ENCODE assay signal across 8 cellular contexts in genomic region chr2:15591373-15591691, GRCh38. TPM values are rescaled to one million over a fixed set of nuclear protein-coding genes. Genes with fewer than 3 reads are reported as not detected.
A peak's percentile ranks its signal among the peaks of the same experiment; 100 is the strongest.
DNase-seq lines count a peak whose midpoint lies in the region; ATAC-seq and TF ChIP-seq lines count a peak whose summit lies in the region.

No MANE protein-coding gene starts in this region.

- H3K4me1 ChIP-seq in esophagus squamous epithelium = peaks cover 7 to 33% (median 14%) of the 10 kb centered on the region in 3 donors

- CTCF ChIA-PET in RWPE1 (lab: Yijun Ruan, JAX) = interaction anchor here (1.0 kb wide), 1 partner anchor 14 kb away, joined by 3 read pairs; no protein-coding TSS in a partner anchor

- TF ChIP-seq CTCF in GM06990 (IDR thresholded peaks at IDR 0.05; ENCODE audit: insufficient read depth, low read length, poor library complexity, severe bottlenecking) = no peak
- TF ChIP-seq CTCF in RWPE1 (conservative IDR thresholded peaks at IDR 0.05; ENCODE audit: low read depth) = no peak
- no peak for TF ChIP-seq CTCF in esophagus squamous epithelium (IDR thresholded peaks at IDR 0.05)
- TF ChIP-seq CTCF in progenitor cell of endocrine pancreas (IDR thresholded peaks at IDR 0.05; ENCODE audit: unreplicated experiment) = no peak

- POLR2A ChIA-PET in RWPE1 (lab: Yijun Ruan, JAX; ENCODE audit: low non-redundant PET) = no interaction called here

- H3K36me3 ChIP-seq in GM06990 (ENCODE audit: control insufficient read depth, insufficient read depth, low read length) = peaks cover 4% of the 10 kb centered on the region
- H3K36me3 ChIP-seq in esophagus squamous epithelium = peaks cover 9 to 17% (median 10%) of the 10 kb centered on the region in 3 donors

- no peak for ATAC-seq in GM19455 (IDR thresholded peaks at IDR 0.05; ENCODE audit: unreplicated experiment)

- no peaks in the 10 kb centered on the region for H3K27me3 Mint-ChIP-seq in progenitor cell of endocrine pancreas

- H3K9me3 ChIP-seq in esophagus squamous epithelium = no peaks in the 10 kb centered on the region

- DNase-seq in GM06990 (ENCODE audit: extremely low read depth, insufficient read length) (no peak), RWPE1 (ENCODE audit: low spot score) (no peak), esophagus squamous epithelium (lab: John Stamatoyannopoulos, UW) (no peak), progenitor cell of endocrine pancreas (ENCODE audit: low spot score, unreplicated experiment) (no peak), AG20443 (ENCODE audit: low spot score) (no peak), DMS79 (lab: John Stamatoyannopoulos, UW) (no peak)
- no peak for DNase-seq in activated CD4-positive, alpha-beta T cell treated with anti-CD3 and anti-CD28 coated beads for 1 hour

- no peaks in the 10 kb centered on the region for H3K27me3 ChIP-seq in GM06990 (replicated peaks; ENCODE audit: control insufficient read depth, insufficient read depth, low read length)
- no peaks in the 10 kb centered on the region for H3K27me3 ChIP-seq in esophagus squamous epithelium

- TF ChIP-seq POLR2A in esophagus squamous epithelium (IDR thresholded peaks at IDR 0.05) = no peak

- intact Hi-C loops in esophagus squamous epithelium (cut with DNase I) = no loop called here

- H3K27ac ChIP-seq in RWPE1 (peak overlapping the region; percentile 93), esophagus squamous epithelium (peak overlapping the region; percentile 88 to 96 (median 94))

- peaks cover 14% of the 10 kb centered on the region for H3K36me3 Mint-ChIP-seq in progenitor cell of endocrine pancreas (ENCODE audit: insufficient read depth)

- peak overlapping the region; percentile 95 for H3K4me3 ChIP-seq in GM06990 (replicated peaks; ENCODE audit: low read depth, low read length)
- H3K4me3 ChIP-seq in esophagus squamous epithelium = peak overlapping the region; percentile 76 to 100 (median 86)

- H3K4me1 Mint-ChIP-seq in progenitor cell of endocrine pancreas (ENCODE audit: low read depth) = peaks cover 13% of the 10 kb centered on the region

- H3K27ac Mint-ChIP-seq in progenitor cell of endocrine pancreas = peak overlapping the region; percentile 97

- 25 to 30% methylated on average over 4 of the region's 7 CpGs for WGBS in esophagus squamous epithelium, 2 donors

- H3K9me3 Mint-ChIP-seq in progenitor cell of endocrine pancreas (ENCODE audit: low read depth) = no peaks in the 10 kb centered on the region

- peak overlapping the region; percentile 92 for H3K4me3 Mint-ChIP-seq in progenitor cell of endocrine pancreas (ENCODE audit: low read depth)

RNA-seq across cellular contexts. Expression of gene DDX1, which starts 0.3 kb away (rescaled TPM):
- total RNA-seq in esophagus squamous epithelium (10 to 100 TPM; 41.6 to 78.6 (median 66.5) TPM), progenitor cell of endocrine pancreas (114 and 115 TPM in 2 replicates)

RNA-seq across cellular contexts. Expression of gene NBAS, which starts 30.2 kb away (rescaled TPM):
- 10 to 100 TPM; 22.8 to 32.0 (median 23.7) TPM for total RNA-seq in esophagus squamous epithelium
- total RNA-seq in progenitor cell of endocrine pancreas = 63.0 and 68.0 TPM in 2 replicates
